In the genomic region with DNA sequence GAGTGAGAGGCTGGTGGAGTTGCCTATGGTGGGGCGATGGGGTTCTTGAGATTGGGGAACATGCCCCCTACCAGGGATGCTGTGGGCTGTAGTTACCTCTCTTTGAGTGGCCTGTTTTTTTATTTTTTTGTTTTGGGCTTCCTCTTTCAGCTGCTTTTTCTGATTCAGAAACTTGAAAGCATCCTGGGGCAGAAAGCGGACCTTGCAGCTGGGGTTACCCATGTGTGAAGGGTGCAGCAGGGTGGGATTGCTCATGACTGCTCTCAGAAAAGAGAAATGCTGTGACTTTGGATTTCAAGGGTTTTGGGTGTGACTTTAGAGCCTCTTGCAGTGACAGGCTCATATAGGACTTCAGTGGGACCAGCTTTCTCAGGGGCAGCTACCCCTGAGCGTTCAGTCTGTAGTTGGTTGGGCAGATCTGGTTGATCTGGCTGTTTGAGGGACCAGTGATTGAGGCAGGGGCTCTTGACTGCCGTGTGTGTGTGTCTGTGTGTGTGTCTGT, we compare ENCODE assay signal across 8 cellular contexts. TPM values are rescaled to one million over a fixed set of nuclear protein-coding genes. Genes with fewer than 3 reads are reported as not detected.
A peak's percentile ranks its signal among the peaks of the same experiment; 100 is the strongest.
DNase-seq lines count a peak whose midpoint lies in the region; ATAC-seq and TF ChIP-seq lines count a peak whose summit lies in the region.

No MANE protein-coding gene starts in this region.

- intact Hi-C loops in Panc1 (cut with micrococcal nuclease; ENCODE audit: unreplicated experiment) = no loop called here

- CTCF ChIA-PET in Panc1 (lab: Charles Lee) = interaction anchor here (1.4 kb wide), 1 partner anchor 63 kb away, joined by 17 read pairs; no protein-coding TSS in a partner anchor

- POLR2A ChIA-PET in Panc1 (lab: Charles Lee) = interaction anchor here (0.7 kb wide), 1 partner anchor 367 kb away, joined by 9 read pairs; no protein-coding TSS in a partner anchor

- in situ Hi-C loops in Panc1 (cut with HindIII; ENCODE audit: low pct_unique_long_range_greater_than_20kb, low sequenced_read_pairs) = no loop called here

- no peaks in the 10 kb centered on the region; the same call in 1 of the 2 replicates for H3K36me3 ChIP-seq in Panc1 (ENCODE audit: control insufficient read depth, insufficient read depth, low read length)

- H3K27ac ChIP-seq in Panc1 (ENCODE audit: low read length) = peak overlapping the region; percentile 93

- BruUV-seq in Panc1 (replicated peaks; lab: Mats Ljungman, UMichigan) = no TSS peak

- no peaks in the 10 kb centered on the region for H3K27me3 ChIP-seq in Panc1 (ENCODE audit: control insufficient read depth, insufficient read depth, low read length)

- ATAC-seq in HG02759 (IDR thresholded peaks at IDR 0.05; ENCODE audit: unreplicated experiment) (peak; percentile 54), Panc1 (no peak)
- no peak for ATAC-seq in stimulated activated naive CD8-positive, alpha-beta T cell treated with anti-CD3 and anti-CD28 coated beads, Interleukin-15, Interleukin-2, amounts not matched to agents 100 U/mL and 50 U/mL, for 24 hours

- no peaks in the 10 kb centered on the region for H3K9me3 ChIP-seq in Panc1 (ENCODE audit: control insufficient read depth, insufficient read depth, low read depth, low read length)

- H3K4me1 ChIP-seq in Panc1 (ENCODE audit: control insufficient read depth, insufficient read depth, low read length) = peaks cover 12% of the 10 kb centered on the region

- TF ChIP-seq CTCF in Panc1 (IDR thresholded peaks at IDR 0.05) (no peak), fibroblast of villous mesenchyme (IDR thresholded peaks at IDR 0.05; ENCODE audit: insufficient read depth, low read depth, low read length) (no peak)

- peak; percentile 59 for DNase-seq in activated CD8-positive, alpha-beta memory T cell treated with anti-CD3 and anti-CD28 coated beads for 24 hours
- no peak for DNase-seq in activated CD8-positive, alpha-beta memory T cell treated with anti-CD3 and anti-CD28 coated beads, Interleukin-2, amount 50 U/mL, for 48 hours
- DNase-seq in Panc1 (ENCODE audit: low read depth, low spot score) = no peak
- DNase-seq in fibroblast of villous mesenchyme (ENCODE audit: low read depth) = no peak
- peak; percentile 31 for DNase-seq in stimulated activated naive CD8-positive, alpha-beta T cell treated with anti-CD3 and anti-CD28 coated beads, Interleukin-15, Interleukin-2, amounts not matched to agents 100 U/mL and 50 U/mL, for 24 hours
- no peak for DNase-seq in NCI-H524 (lab: John Stamatoyannopoulos, UW)
- no peak for DNase-seq in NCI-H510A (lab: John Stamatoyannopoulos, UW)

- peak overlapping the region; percentile 65 to 68 for H3K4me3 ChIP-seq in Panc1 (ENCODE audit: low read depth in 2 of 2, low read length in 2 of 2)
- peak overlapping the region; percentile 73 for H3K4me3 ChIP-seq in fibroblast of villous mesenchyme (ENCODE audit: low read depth, low read length)

RNA-seq across cellular contexts. Expression of a gene that starts 1.8 kb away (rescaled TPM):
- 49.7 TPM for total RNA-seq in Panc1 (2021; ENCODE audit: unreplicated experiment)
- polyA plus RNA-seq in Panc1 (2012; ENCODE audit: insufficient read length) = 19.4 TPM
- 15.8 and 23.7 TPM in 2 replicates for total RNA-seq in fibroblast of villous mesenchyme

Comparison
In these comparisons a context has a peak if more than half of its experiments do, and no peak if none do; other contexts are left out.
1. DNase-seq: peak in activated CD8-positive, alpha-beta memory T cell treated with anti-CD3 and anti-CD28 coated beads for 24 hours (single experiment) and stimulated activated naive CD8-positive, alpha-beta T cell treated with anti-CD3 and anti-CD28 coated beads, Interleukin-15, Interleukin-2, amounts not matched to agents 100 U/mL and 50 U/mL, for 24 hours (single experiment); none in activated CD8-positive, alpha-beta memory T cell treated with anti-CD3 and anti-CD28 coated beads, Interleukin-2, amount 50 U/mL, for 48 hours (single experiment), Panc1 (single experiment), fibroblast of villous mesenchyme (single experiment), NCI-H524 (0 of 2) and NCI-H510A (single experiment).